9 cellular contexts compared by ENCODE assay signal in the genomic region with DNA sequence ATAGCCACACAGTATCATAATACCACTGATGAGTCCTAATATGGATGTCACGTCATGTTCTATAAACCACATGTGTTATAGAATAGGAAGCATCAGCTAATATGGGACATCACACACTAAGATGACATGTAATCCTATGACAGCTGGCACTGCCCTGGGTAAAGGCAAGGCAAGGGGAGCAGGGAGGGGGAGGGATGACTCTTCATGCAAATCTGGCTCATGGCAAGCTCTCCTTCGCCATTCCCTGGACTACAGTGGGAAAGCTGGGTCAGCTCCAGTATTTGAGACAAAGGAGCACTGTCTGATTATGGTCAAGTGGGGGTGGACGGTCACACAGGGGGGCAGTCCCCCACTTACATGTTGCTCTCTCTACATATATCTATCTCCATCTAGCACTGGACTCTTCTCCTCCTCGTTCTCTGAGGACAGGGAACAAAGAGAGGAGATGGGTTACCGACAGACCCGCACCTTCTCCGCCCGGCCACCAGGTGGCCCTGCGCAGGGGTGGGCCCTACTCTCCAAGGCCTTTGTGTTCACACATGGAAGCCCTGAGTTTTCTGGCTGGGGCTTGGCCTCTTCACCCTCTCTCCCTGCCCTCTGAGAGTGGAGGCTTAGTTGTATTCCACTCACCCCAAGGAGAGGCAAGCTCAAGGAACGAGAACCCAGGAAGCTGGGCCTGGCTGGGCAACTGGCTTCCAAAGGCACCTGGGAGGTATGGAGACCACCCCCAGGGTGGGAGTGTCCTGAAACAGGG. TPM values are rescaled to one million over a fixed set of nuclear protein-coding genes. Genes with fewer than 3 reads are reported as not detected.
DNase-seq lines count a peak whose midpoint lies in the region; ATAC-seq and TF ChIP-seq lines count a peak whose summit lies in the region.
"Had no signal": no experiment of that assay in that cellular context is flagged by ENCODE, and none has a peak within 500 bp of the region (broad histone marks: within the 10 kb centered on the region; RNA-seq: fewer than 3 reads in every experiment).

No MANE protein-coding gene starts in this region.

- H3K36me3 Mint-ChIP-seq in nephron progenitor cell (ENCODE audit: low read depth), result no peaks in the 10 kb centered on the region

- no peak overlapping the region for H3K27ac Mint-ChIP-seq in nephron progenitor cell
- H3K27ac Mint-ChIP-seq: T-helper 1 cell treated with Interleukin-12 subunit alpha and Interleukin-12 subunit beta and Interleukin-4 antibody, amounts not matched to agents 30 μg/mL and 1 μg/mL, for 36 hours had no signal

- TF ChIP-seq CTCF in nephron progenitor cell (IDR thresholded peaks at IDR 0.05), result peak; percentile 67

- H3K27me3 Mint-ChIP-seq in nephron progenitor cell (ENCODE audit: low read depth, poor library complexity), result no peaks in the 10 kb centered on the region

- H3K9me3 Mint-ChIP-seq in nephron progenitor cell, result peaks cover 7% of the 10 kb centered on the region
- H3K9me3 Mint-ChIP-seq: T-helper 1 cell treated with Interleukin-12 subunit alpha and Interleukin-12 subunit beta and Interleukin-4 antibody, amounts not matched to agents 30 μg/mL and 1 μg/mL, for 36 hours had no signal

- peak; percentile 94 for DNase-seq in D341Med (ENCODE audit: low spot score)
- peak; percentile 25 for DNase-seq in NCI-H774 (lab: John Stamatoyannopoulos, UW)
- DNase-seq in activated CD8-positive, alpha-beta memory T cell treated with anti-CD3 and anti-CD28 coated beads, Interleukin-2, amount 50 U/mL, for 4 hours, result peak; percentile 63
- peak; percentile 46 for DNase-seq in nephron progenitor cell

- ATAC-seq in HG02588 (IDR thresholded peaks at IDR 0.05; ENCODE audit: unreplicated experiment) (peak; percentile 60), esophagus mucosa (peak; percentile 81), HG03159 (IDR thresholded peaks at IDR 0.05; ENCODE audit: unreplicated experiment) (no peak), HG03039 (IDR thresholded peaks at IDR 0.05; ENCODE audit: unreplicated experiment) (no peak)

- no peak overlapping the region for H3K4me3 Mint-ChIP-seq in nephron progenitor cell
- H3K4me3 Mint-ChIP-seq: T-helper 1 cell treated with Interleukin-12 subunit alpha and Interleukin-12 subunit beta and Interleukin-4 antibody, amounts not matched to agents 30 μg/mL and 1 μg/mL, for 36 hours had no signal

- peaks cover 33% of the 10 kb centered on the region for H3K4me1 Mint-ChIP-seq in nephron progenitor cell

RNA-seq across cellular contexts. Expression of gene MPO, which starts 23.4 kb away (rescaled TPM):
- not detected for total RNA-seq in esophagus mucosa

RNA-seq across cellular contexts. Expression of gene TSPOAP1, which starts 24.4 kb away (rescaled TPM):
- 2.6 TPM for total RNA-seq in esophagus mucosa

RNA-seq across cellular contexts. Expression of gene SUPT4H1, which starts 47.8 kb away (rescaled TPM):
- total RNA-seq in esophagus mucosa, result 58.3 TPM

Comparison
In these comparisons a context has a peak if more than half of its experiments do, and no peak if none do; other contexts are left out.
1. DNase-seq: peak in every context shown above with its lines; median percentile 94 in D341Med; 63 in activated CD8-positive, alpha-beta memory T cell treated with anti-CD3 and anti-CD28 coated beads, Interleukin-2, amount 50 U/mL, for 4 hours; 46 in nephron progenitor cell; 25 in NCI-H774.
2. ATAC-seq: peak in HG02588 (single experiment) and esophagus mucosa (single experiment); none in HG03159 (single experiment) and HG03039 (single experiment).